8 cellular contexts compared by ENCODE assay signal in the genomic region with DNA sequence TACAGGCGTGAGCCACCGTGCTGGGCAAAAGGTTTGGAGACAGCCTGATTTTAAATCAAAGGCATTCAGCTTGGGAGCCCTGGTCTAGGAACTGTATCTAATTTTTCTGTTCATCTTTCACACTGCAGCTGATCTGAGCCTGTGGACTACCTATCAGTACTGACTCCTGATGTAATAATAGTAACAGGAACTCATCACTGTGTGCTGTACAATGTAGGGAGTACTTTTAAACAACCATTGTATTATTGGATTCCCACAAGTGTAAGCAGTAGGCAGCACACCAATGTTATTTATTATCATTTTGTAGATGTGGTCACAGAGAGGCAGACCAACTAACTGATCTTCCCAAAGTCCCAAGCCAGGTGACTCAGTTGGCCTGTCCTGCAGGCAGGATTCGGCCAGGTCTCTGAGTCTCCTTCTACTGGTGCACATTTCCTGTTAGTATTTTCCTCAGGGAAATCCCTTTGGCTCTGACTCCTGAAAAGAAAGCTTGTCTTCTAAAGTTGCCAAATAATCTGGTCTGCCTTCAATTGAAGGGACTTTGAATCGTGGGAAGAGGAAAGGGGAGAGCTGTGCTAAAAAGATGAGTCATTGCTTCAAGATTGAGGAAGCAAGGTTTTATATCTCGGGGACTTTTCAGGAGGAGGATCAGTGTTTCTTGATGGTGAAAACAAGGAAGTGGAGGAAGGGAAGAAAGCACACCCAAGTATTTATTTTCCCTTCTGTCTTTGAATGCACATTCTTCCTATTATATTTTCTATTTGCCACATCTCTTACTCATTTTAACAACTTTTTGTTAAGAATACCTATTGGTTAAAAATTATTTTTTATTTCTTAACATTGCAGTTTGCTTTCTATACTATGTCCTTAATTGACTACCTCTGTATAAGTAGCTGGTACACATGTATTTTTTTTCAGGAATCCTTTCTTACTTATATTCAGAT.
DNase-seq lines count a peak whose midpoint lies in the region; ATAC-seq and TF ChIP-seq lines count a peak whose summit lies in the region.

No MANE protein-coding gene starts in this region.

- no peaks in the 10 kb centered on the region for H3K36me3 ChIP-seq in mucosa of rectum (ENCODE audit: control insufficient read depth in 2 of 2, insufficient read depth in 2 of 2, low read length in 2 of 2)
- H3K36me3 ChIP-seq in effector memory CD4-positive, alpha-beta T cell (ENCODE audit: control insufficient read depth, insufficient read depth, low read length), result no peaks in the 10 kb centered on the region

- peak overlapping the region; percentile 20 to 41 for H3K9ac ChIP-seq in mucosa of rectum (ENCODE audit: low read depth in 1 of 2, low read length in 2 of 2)

- no peak for TF ChIP-seq CTCF in choroid plexus epithelial cell (conservative IDR thresholded peaks at IDR 0.05; ENCODE audit: low read depth, low read length)

- peak overlapping the region; percentile 85 to 88 for H3K27ac ChIP-seq in mucosa of rectum (ENCODE audit: low read depth in 2 of 2, low read length in 2 of 2)
- H3K27ac ChIP-seq in effector memory CD4-positive, alpha-beta T cell (ENCODE audit: insufficient read depth, low read length, poor library complexity, severe bottlenecking), result no peak overlapping the region

- DNase-seq in EH (ENCODE audit: low read depth) (peak; percentile 96), NOMO-1 treated with dmso at 0.1 percent for 144 hours (lab: John Stamatoyannopoulos, UW; ENCODE audit: unreplicated experiment) (peak; percentile 77), choroid plexus epithelial cell (ENCODE audit: low read depth) (peak; percentile 92), DMS153 treated with DMSO at 0.1 percent for 48 hours (lab: John Stamatoyannopoulos, UW; ENCODE audit: unreplicated experiment) (no peak), COR-L47 (lab: John Stamatoyannopoulos, UW) (no peak)
- no peak for DNase-seq in effector memory CD4-positive, alpha-beta T cell

- H3K4me1 ChIP-seq in mucosa of rectum (ENCODE audit: control insufficient read depth in 2 of 2, insufficient read depth in 2 of 2, low read length in 2 of 2), result peaks cover 16 to 27% of the 10 kb centered on the region in 2 donors
- peaks cover 31% of the 10 kb centered on the region for H3K4me1 ChIP-seq in effector memory CD4-positive, alpha-beta T cell (ENCODE audit: control insufficient read depth, insufficient read depth, low read length, poor library complexity, severe bottlenecking)

- H3K4me3 ChIP-seq in choroid plexus epithelial cell (ENCODE audit: low read depth, low read length) (no peak overlapping the region), mucosa of rectum (ENCODE audit: low read length in 2 of 2) (peak overlapping the region; percentile 32 to 47)
- no peak overlapping the region for H3K4me3 ChIP-seq in effector memory CD4-positive, alpha-beta T cell (ENCODE audit: insufficient read depth, low read depth, low read length, poor library complexity, severe bottlenecking)

- H3K27me3 ChIP-seq in mucosa of rectum (ENCODE audit: control insufficient read depth in 2 of 2, insufficient read depth in 2 of 2, low read length in 2 of 2), result no peaks in the 10 kb centered on the region
- no peaks in the 10 kb centered on the region for H3K27me3 ChIP-seq in effector memory CD4-positive, alpha-beta T cell (replicated peaks; ENCODE audit: control insufficient read depth, insufficient read depth, low read length, poor library complexity, severe bottlenecking)

- H3K9me3 ChIP-seq in mucosa of rectum (ENCODE audit: control insufficient read depth in 2 of 2, low read length in 2 of 2), result no peaks in the 10 kb centered on the region
- H3K9me3 ChIP-seq in effector memory CD4-positive, alpha-beta T cell (ENCODE audit: control insufficient read depth, low read length), result peaks cover 4% of the 10 kb centered on the region

- no peak for ATAC-seq in HG03280 (IDR thresholded peaks at IDR 0.05; ENCODE audit: unreplicated experiment)

Comparison
In these comparisons a context has a peak if more than half of its experiments do, and no peak if none do; other contexts are left out.
1. DNase-seq: peak in EH (single experiment), NOMO-1 treated with dmso at 0.1 percent for 144 hours (single experiment) and choroid plexus epithelial cell (single experiment); none in DMS153 treated with DMSO at 0.1 percent for 48 hours (single experiment), COR-L47 (single experiment) and effector memory CD4-positive, alpha-beta T cell (0 of 3).
2. H3K4me3 ChIP-seq: peak in mucosa of rectum (2 of 2); none in choroid plexus epithelial cell (single experiment) and effector memory CD4-positive, alpha-beta T cell (single experiment).